ENCODE assay signal across 19 cellular contexts in the genomic region with DNA sequence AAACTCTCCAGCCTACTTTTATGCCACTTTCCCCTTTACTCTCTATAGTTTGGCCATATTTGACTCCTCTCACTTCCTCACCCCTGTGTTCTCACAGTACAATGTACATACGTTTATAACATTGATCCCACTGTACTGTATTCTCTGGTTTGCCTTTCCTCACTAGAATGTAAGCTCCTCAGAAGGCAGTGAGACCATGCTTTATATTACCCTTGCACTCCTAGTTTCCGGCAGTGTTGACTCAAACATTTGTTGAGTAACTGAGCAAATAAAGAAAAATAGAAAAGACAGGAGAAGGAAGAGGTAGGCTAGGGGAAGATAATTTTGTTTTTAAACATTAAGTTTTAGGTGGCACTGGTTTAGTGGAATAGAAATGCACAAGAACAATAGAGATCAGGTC. TPM values are rescaled to one million over a fixed set of nuclear protein-coding genes. Genes with fewer than 3 reads are reported as not detected.
"Had no signal": no experiment of that assay in that cellular context is flagged by ENCODE, and none has a peak within 500 bp of the region (broad histone marks: within the 10 kb centered on the region; RNA-seq: fewer than 3 reads in every experiment).

No MANE protein-coding gene starts in this region.

RNA-seq across cellular contexts. Expression of a gene that starts 17.9 kb away (rescaled TPM):
- total RNA-seq: neural crest cell, smooth muscle cell, upper lobe of right lung had no signal

RNA-seq across cellular contexts. Expression of a gene that starts 48.1 kb away (rescaled TPM):
- total RNA-seq: naive thymus-derived CD8-positive, alpha-beta T cell; natural killer cell treated with Interleukin-12 subunit alpha and Interleukin-12 subunit beta and Interleukin-15 and Interleukin-18, amount 100 ng/mL, for 72 hours; neural crest cell; omental fat pad; osteocyte; progenitor cell of endocrine pancreas; psoas muscle; renal cortical epithelial cell; right cardiac atrium; sciatic nerve; smooth muscle cell; spleen; suprapubic skin; testis; transverse colon; upper lobe of right lung; urinary bladder; uterus had no signal
- polyA plus RNA-seq: naive thymus-derived CD8-positive, alpha-beta T cell; psoas muscle; right cardiac atrium; smooth muscle cell; spleen; thymus; urinary bladder had no signal
